In the genomic region with DNA sequence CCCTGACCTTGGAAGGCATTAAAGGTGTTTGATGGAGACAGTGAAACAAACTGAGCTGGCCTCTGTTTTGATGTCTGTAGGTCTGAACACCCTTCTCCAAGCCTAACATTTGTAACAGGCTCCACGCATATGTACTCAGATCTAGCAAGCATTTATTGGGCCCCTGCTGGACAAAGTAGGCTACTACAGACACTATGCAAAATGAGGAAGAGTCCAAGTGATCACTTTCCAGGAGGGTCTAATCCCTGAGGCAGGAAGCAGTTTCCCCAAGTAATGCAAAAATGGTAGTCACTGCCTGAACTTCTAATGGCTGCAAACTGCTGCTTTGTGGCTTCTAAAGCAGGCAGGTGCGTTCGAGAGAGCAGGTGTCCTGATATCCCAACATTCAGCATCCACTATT, we compare ENCODE assay signal across 8 cellular contexts.
DNase-seq lines count a peak whose midpoint lies in the region; ATAC-seq and TF ChIP-seq lines count a peak whose summit lies in the region.

No MANE protein-coding gene starts in this region.

- TF ChIP-seq POLR2A in upper lobe of left lung (IDR thresholded peaks at IDR 0.05): no peak

- intact Hi-C loops in left ventricle myocardium inferior (cut with micrococcal nuclease): no loop called here

- peak overlapping the region; percentile 42 for H3K27ac ChIP-seq in left ventricle myocardium inferior (replicated peaks)
- no peak overlapping the region for H3K27ac ChIP-seq in upper lobe of left lung

- H3K4me1 ChIP-seq in left ventricle myocardium inferior (peaks cover 31% of the 10 kb centered on the region), upper lobe of left lung (no peaks in the 10 kb centered on the region)

- peak; percentile 64 for TF ChIP-seq CTCF in left ventricle myocardium inferior (IDR thresholded peaks at IDR 0.05; ENCODE audit: borderline replicate concordance)
- peak in 5 of 6 experiments; percentile 29 to 46 (median 30) for TF ChIP-seq CTCF in upper lobe of left lung (IDR thresholded peaks at IDR 0.05)

- no peak for TF ChIP-seq EP300 in upper lobe of left lung (IDR thresholded peaks at IDR 0.05)

- DNase-seq in AG08396 (ENCODE audit: low spot score) (peak; percentile 33), Kasumi-1 (lab: John Stamatoyannopoulos, UW) (peak; percentile 69 to 71), left ventricle myocardium inferior (no peak), upper lobe of left lung (no peak), activated gamma-delta T cell (lab: John Stamatoyannopoulos, UW) (no peak)

- no peak overlapping the region for H3K4me3 ChIP-seq in left ventricle myocardium inferior
- no peak overlapping the region for H3K4me3 ChIP-seq in upper lobe of left lung

- H3K27me3 ChIP-seq in left ventricle myocardium inferior (ENCODE audit: low read depth): peaks cover 11% of the 10 kb centered on the region
- no peaks in the 10 kb centered on the region for H3K27me3 ChIP-seq in upper lobe of left lung

- H3K9me3 ChIP-seq in left ventricle myocardium inferior (replicated peaks): peaks cover 2% of the 10 kb centered on the region
- H3K9me3 ChIP-seq in upper lobe of left lung: no peaks in the 10 kb centered on the region

- no peaks in the 10 kb centered on the region for H3K36me3 ChIP-seq in left ventricle myocardium inferior
- H3K36me3 ChIP-seq in upper lobe of left lung: no peaks in the 10 kb centered on the region

- WGBS in upper lobe of left lung, 2 donors: 38 to 45% methylated on average over 3 of the region's 3 CpGs

- ATAC-seq in GM18511 (IDR thresholded peaks at IDR 0.05; ENCODE audit: unreplicated experiment) (peak; percentile 61), SK-N-SH treated with all-trans-retinoic acid at 6 μM for 48 hours (peak; percentile 94), upper lobe of left lung (ENCODE audit: low FRiP score in 2 of 2) (peak in 1 of 2 donors; percentile 45), GM21529 (IDR thresholded peaks at IDR 0.05; ENCODE audit: unreplicated experiment) (no peak)

TF ChIP-seq in SK-N-SH treated with all-trans-retinoic acid at 6 μM for 48 hours, 23 proteins besides CTCF, POLR2A, EP300 and RAD21:
- TF ChIP-seq ZNF565 (CRISPR knock-in tag; conservative IDR thresholded peaks at IDR 0.05; ENCODE audit: low read depth) (no peak), TCF4 (CRISPR knock-in tag; IDR thresholded peaks at IDR 0.05; ENCODE audit: borderline replicate concordance) (no peak), BACH2 (CRISPR knock-in tag; IDR thresholded peaks at IDR 0.05; ENCODE audit: borderline replicate concordance) (no peak), ISL1 (CRISPR knock-in tag; IDR thresholded peaks at IDR 0.05) (no peak), ZC3H10 (CRISPR knock-in tag; IDR thresholded peaks at IDR 0.05) (no peak), ZNF70 (CRISPR knock-in tag; IDR thresholded peaks at IDR 0.05) (no peak), CSDC2 (CRISPR knock-in tag; IDR thresholded peaks at IDR 0.05) (no peak), PPARA (CRISPR knock-in tag; IDR thresholded peaks at IDR 0.05; ENCODE audit: borderline replicate concordance) (no peak), ZFP30 (CRISPR knock-in tag; IDR thresholded peaks at IDR 0.05) (no peak)
- TF ChIP-seq, protein P1, sequence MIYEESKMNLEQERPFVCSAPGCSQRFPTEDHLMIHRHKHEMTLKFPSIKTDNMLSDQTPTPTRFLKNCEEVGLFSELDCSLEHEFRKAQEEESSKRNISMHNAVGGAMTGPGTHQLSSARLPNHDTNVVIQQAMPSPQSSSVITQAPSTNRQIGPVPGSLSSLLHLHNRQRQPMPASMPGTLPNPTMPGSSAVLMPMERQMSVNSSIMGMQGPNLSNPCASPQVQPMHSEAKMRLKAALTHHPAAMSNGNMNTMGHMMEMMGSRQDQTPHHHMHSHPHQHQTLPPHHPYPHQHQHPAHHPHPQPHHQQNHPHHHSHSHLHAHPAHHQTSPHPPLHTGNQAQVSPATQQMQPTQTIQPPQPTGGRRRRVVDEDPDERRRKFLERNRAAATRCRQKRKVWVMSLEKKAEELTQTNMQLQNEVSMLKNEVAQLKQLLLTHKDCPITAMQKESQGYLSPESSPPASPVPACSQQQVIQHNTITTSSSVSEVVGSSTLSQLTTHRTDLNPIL (CRISPR knock-in tag; IDR thresholded peaks at IDR 0.05; ENCODE audit: low read depth): no peak
- TF ChIP-seq, protein P2, sequence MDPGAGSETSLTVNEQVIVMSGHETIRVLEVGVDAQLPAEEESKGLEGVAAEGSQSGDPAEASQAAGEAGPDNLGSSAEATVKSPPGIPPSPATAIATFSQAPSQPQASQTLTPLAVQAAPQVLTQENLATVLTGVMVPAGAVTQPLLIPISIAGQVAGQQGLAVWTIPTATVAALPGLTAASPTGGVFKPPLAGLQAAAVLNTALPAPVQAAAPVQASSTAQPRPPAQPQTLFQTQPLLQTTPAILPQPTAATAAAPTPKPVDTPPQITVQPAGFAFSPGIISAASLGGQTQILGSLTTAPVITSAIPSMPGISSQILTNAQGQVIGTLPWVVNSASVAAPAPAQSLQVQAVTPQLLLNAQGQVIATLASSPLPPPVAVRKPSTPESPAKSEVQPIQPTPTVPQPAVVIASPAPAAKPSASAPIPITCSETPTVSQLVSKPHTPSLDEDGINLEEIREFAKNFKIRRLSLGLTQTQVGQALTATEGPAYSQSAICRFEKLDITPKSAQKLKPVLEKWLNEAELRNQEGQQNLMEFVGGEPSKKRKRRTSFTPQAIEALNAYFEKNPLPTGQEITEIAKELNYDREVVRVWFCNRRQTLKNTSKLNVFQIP (CRISPR knock-in tag; IDR thresholded peaks at IDR 0.05; ENCODE audit: borderline replicate concordance, low read depth): no peak
TF ChIP-seq in SK-N-SH treated with all-trans-retinoic acid at 6 μM for 48 hours: peak in this region for 0.

Comparison
In these comparisons a context has a peak if more than half of its experiments do, and no peak if none do; other contexts are left out.
1. DNase-seq: peak in AG08396 (single experiment) and Kasumi-1 (2 of 2); none in left ventricle myocardium inferior (single experiment), upper lobe of left lung (0 of 2) and activated gamma-delta T cell (single experiment).